Comparison of ENCODE assay signal across 8 cellular contexts in genomic region chr6:116279232-116280160, GRCh38. TPM values are rescaled to one million over a fixed set of nuclear protein-coding genes. Genes with fewer than 3 reads are reported as not detected.
A peak's percentile ranks its signal among the peaks of the same experiment; 100 is the strongest.
DNase-seq lines count a peak whose midpoint lies in the region; ATAC-seq, FAIRE-seq and TF ChIP-seq lines count a peak whose summit lies in the region.

Gene TSPYL1, minus strand, starts transcription at chr6:116279930. Its CDS starts 100 bp downstream, at chr6:116279830.

- no peaks in the 10 kb centered on the region for H3K27me3 Mint-ChIP-seq in T-cell

- H3K4me3 ChIP-seq in trophoblast cell (ENCODE audit: low read depth, low read length) (peak within 1 kb of the TSS; percentile 94), transverse colon (peak within 1 kb of the TSS; percentile 49 to 86 (median 81))

- H2AFZ ChIP-seq in trophoblast cell (ENCODE audit: insufficient read depth, low read length, poor library complexity), result peak within 1 kb of the TSS; percentile 56

- intact Hi-C loops in cardiac septum (cut with DNase I), result loop anchor here (2.0 to 10.0 kb wide), 3 partner anchors 62 to 291 kb away; partner anchors contain the start of gene RWDD1
- intact Hi-C loops in transverse colon (cut with DNase I; ENCODE audit: low total_unique reads), result loop anchor here (10.0 kb wide), 1 partner anchor 255 kb away; no protein-coding TSS in a partner anchor

- no peak within 1 kb of the TSS for H3K23ac ChIP-seq in trophoblast cell (ENCODE audit: low read length)

- peaks cover 7% of the 10 kb centered on the region for H3K79me1 ChIP-seq in trophoblast cell (ENCODE audit: low read length)

- DNase-seq in GM12891 (ENCODE audit: insufficient read length, low spot score) (peak; percentile 64), NCI-H1436 treated with DMSO at 0.1 percent for 48 hours (lab: John Stamatoyannopoulos, UW) (peak; percentile 91), T-cell (peak; percentile 87 to 96 (median 94)), cardiac septum (ENCODE audit: low spot score) (peak; percentile 97), trophoblast cell (peak; percentile 98 to 99), transverse colon (peak; percentile 97)

- H3K9ac ChIP-seq in trophoblast cell (ENCODE audit: low read length), result peak within 1 kb of the TSS; percentile 72

- peak within 1 kb of the TSS; percentile 76 for H4K8ac ChIP-seq in trophoblast cell (ENCODE audit: low read depth, low read length)

- H3K27ac ChIP-seq in adipose tissue (ENCODE audit: low read depth, low read length), result peak within 1 kb of the TSS; percentile 60
- peak within 1 kb of the TSS; percentile 70 for H3K27ac ChIP-seq in trophoblast cell (ENCODE audit: low read depth, low read length)
- peak within 1 kb of the TSS; percentile 96 to 99 (median 98) for H3K27ac ChIP-seq in transverse colon

- H3K14ac ChIP-seq in trophoblast cell (ENCODE audit: low read length), result peak within 1 kb of the TSS; percentile 58

- no peak within 1 kb of the TSS for H2BK12ac ChIP-seq in trophoblast cell (ENCODE audit: low read length)

- no peak for TF ChIP-seq EP300 in transverse colon (IDR thresholded peaks at IDR 0.05; ENCODE audit: low read depth)

- no peak for TF ChIP-seq CTCF in transverse colon (IDR thresholded peaks at IDR 0.05)

- peak within 1 kb of the TSS; percentile 65 for H4K91ac ChIP-seq in trophoblast cell (ENCODE audit: low read depth, low read length)

- H2AK5ac ChIP-seq in trophoblast cell (ENCODE audit: low read length), result peak within 1 kb of the TSS; percentile 16

- H2BK120ac ChIP-seq in trophoblast cell (ENCODE audit: insufficient read depth, low read length, poor library complexity), result peak within 1 kb of the TSS; percentile 40

- FAIRE-seq in GM12891 (lab: Jason Lieb, UNC), result peak; percentile 95

- H3K27ac Mint-ChIP-seq in T-cell, result peak within 1 kb of the TSS; percentile 97 to 100

- peaks cover 58 to 78% (median 68%) of the 10 kb centered on the region in 3 donors for H3K4me1 Mint-ChIP-seq in T-cell

- peak within 1 kb of the TSS; percentile 41 for H2BK5ac ChIP-seq in trophoblast cell (ENCODE audit: low read depth, low read length, poor library complexity)

- H3K4ac ChIP-seq in trophoblast cell (ENCODE audit: low read depth, low read length), result peak within 1 kb of the TSS; percentile 18

- CTCF ChIA-PET in T-cell (lab: Charles Lee), result interaction anchor here (0.9 to 3.8 kb wide), 7 partner anchors 9 to 254 kb away, joined by 3 to 62 read pairs (median 5); partner anchors contain the start of gene TSPYL4 (in 1 of the 2)

- H3K4me3 Mint-ChIP-seq in T-cell, result peak within 1 kb of the TSS; percentile 95 to 99 (median 95)

- POLR2A ChIA-PET in T-cell (lab: Charles Lee), result interaction anchor here (0.6 to 5.3 kb wide), 10 partner anchors 9 to 292 kb away, joined by 3 to 75 read pairs (median 4); partner anchors contain the start of genes RWDD1 (in 2 of the 2) and TSPYL4 (in 1 of the 2)

- peaks cover 34% of the 10 kb centered on the region for H3K36me3 Mint-ChIP-seq in T-cell

- H3K4me1 ChIP-seq in trophoblast cell (ENCODE audit: control insufficient read depth in 1 of 2, insufficient read depth in 2 of 2, low read length in 2 of 2), result peaks cover 12 to 14% of the 10 kb centered on the region in 2 experiments
- peaks cover 3 to 51% (median 39%) of the 10 kb centered on the region in 4 donors for H3K4me1 ChIP-seq in transverse colon

- no peaks in the 10 kb centered on the region for H3K9me3 ChIP-seq in trophoblast cell (ENCODE audit: insufficient read depth, low read depth, low read length)
- no peaks in the 10 kb centered on the region for H3K9me3 ChIP-seq in transverse colon

- in situ Hi-C loops in transverse colon (cut with MboI; ENCODE audit: low pct_ligation_motif_present in 1 of 4, low pct_unique_long_range_greater_than_20kb in 1 of 4, low sequenced_read_pairs in 3 of 4), result loop anchor here in 3 of 4 donors (10.0 to 25.0 kb wide), 3 partner anchors 133 to 383 kb away; partner anchors contain the start of gene ZUP1 (in 1 of the 3)

- peak within 1 kb of the TSS; percentile 25 for H4K12ac ChIP-seq in trophoblast cell (ENCODE audit: low read depth, low read length)

- 0 to 1% (median 0%) methylated on average over 68 to 71 of the region's 71 CpGs for WGBS in adipose tissue, 3 donors
- WGBS in trophoblast cell (ENCODE audit: extremely low coverage, insufficient coverage, insufficient read length), result no CpG with 5 or more reads among the region's 71 CpGs
- 0 to 2% methylated on average over 1 to 61 of the region's 71 CpGs for WGBS in transverse colon (ENCODE audit: low coverage in 1 of 2), 2 donors

- H3K27me3 ChIP-seq in trophoblast cell (ENCODE audit: insufficient read depth, low read length), result no peaks in the 10 kb centered on the region
- no peaks in the 10 kb centered on the region for H3K27me3 ChIP-seq in transverse colon

- H3K9me3 Mint-ChIP-seq in T-cell, result no peaks in the 10 kb centered on the region

- H3K18ac ChIP-seq in trophoblast cell (ENCODE audit: low read length), result peak within 1 kb of the TSS; percentile 26

- ATAC-seq in HG02840 (IDR thresholded peaks at IDR 0.05; ENCODE audit: low FRiP score, unreplicated experiment), result peak; percentile 98
- peak; percentile 88 to 92 (median 92) for ATAC-seq in T-cell (replicated peaks in 1 of 4)

- peaks cover 0 to 7% of the 10 kb centered on the region in 2 experiments for H3K36me3 ChIP-seq in trophoblast cell (ENCODE audit: control insufficient read depth in 1 of 2, insufficient read depth in 2 of 2, low read length in 2 of 2)
- no peaks in the 10 kb centered on the region for H3K36me3 ChIP-seq in transverse colon

- TF ChIP-seq POLR2A in GM12891 (IDR thresholded peaks at IDR 0.05; ENCODE audit: low read depth, low read length) (peak; percentile 86), transverse colon (IDR thresholded peaks at IDR 0.05) (peak; percentile 98)

- H3K4me2 ChIP-seq in trophoblast cell (ENCODE audit: low read length), result peak within 1 kb of the TSS; percentile 75

- peaks cover 15% of the 10 kb centered on the region for H3K79me2 ChIP-seq in trophoblast cell (ENCODE audit: control insufficient read depth, insufficient read depth, low read length, poor library complexity)

TF ChIP-seq in GM12891, 5 proteins besides CTCF, POLR2A, EP300 and RAD21:
- TF ChIP-seq PAX5 (IDR thresholded peaks at IDR 0.05; ENCODE audit: insufficient read depth, low read length, severe bottlenecking), result no peak
- peak; percentile 28; the same call in 1 of the 2 replicates for TF ChIP-seq POU2F2 (IDR thresholded peaks at IDR 0.05; ENCODE audit: low read depth, low read length)
- TF ChIP-seq POLR2AphosphoS5 (IDR thresholded peaks at IDR 0.05; ENCODE audit: low read depth, low read length), result peak; percentile 88
- TF ChIP-seq SPI1 (IDR thresholded peaks at IDR 0.05; ENCODE audit: low read depth, low read length), result no peak
- peak; percentile 81 for TF ChIP-seq TAF1 (IDR thresholded peaks at IDR 0.05; ENCODE audit: low read depth, low read length)

RNA-seq across cellular contexts. Expression of gene TSPYL1, which starts in this region (rescaled TPM):
- polyA plus RNA-seq in GM12891 (2012; ENCODE audit: low read depth, missing spikeins), result 26.9 TPM
- total RNA-seq in T-cell (100 to 1,000 TPM in 2 of 5 donors, 10 to 100 TPM in 3; 83.4 to 215 (median 86.8) TPM), cardiac septum (125 TPM), transverse colon (10 to 100 TPM; 16.1 to 59.8 (median 47.9) TPM)
- 10 to 100 TPM; 17.3 to 29.8 (median 28.2) TPM for polyA plus RNA-seq in adipose tissue
- polyA plus RNA-seq in trophoblast cell (2013), result 34.8 TPM in 2 replicates

Comparison
In these comparisons a context has a peak if more than half of its experiments do, and no peak if none do; other contexts are left out.
1. Peak in every context shown above with its lines: DNase-seq, ATAC-seq, H3K4me3 ChIP-seq and H3K27ac ChIP-seq.